ENCODE assay signal across 21 cellular contexts in genomic region chr2:118755362-118755761, GRCh38.
"Had no signal": no experiment of that assay in that cellular context is flagged by ENCODE, and none has a peak within 500 bp of the region (broad histone marks: within the 10 kb centered on the region; RNA-seq: fewer than 3 reads in every experiment).

No MANE protein-coding gene starts in this region.

- H3K36me3 ChIP-seq: SJSA1 had no signal

- FAIRE-seq: RCC 7860 had no signal

- H3K4me1 ChIP-seq: SJSA1 had no signal

- H3K9me3 ChIP-seq: SJSA1 had no signal

- H3K4me3 ChIP-seq: SJSA1, SK-N-MC had no signal

- H3K27ac ChIP-seq: SJSA1, SK-N-MC had no signal

- H3K27me3 ChIP-seq: SJSA1 had no signal

- DNase-seq: KBM-7, MV-4-11, NCI-H1048, NCI-H1105, NCI-H1417, NCI-H1436 treated with DMSO at 0.1 percent for 48 hours, NCI-H1694, NCI-H1930, NCI-H2081, NCI-H2107, NCI-H2227 treated with DMSO at 0.1 percent for 48 hours, NCI-H524, NCI-H526 treated with DMSO at 0.1 percent for 48 hours, NCI-H748 treated with DMSO at 0.1 percent for 48 hours, Right ventricle myocardium superior, RPMI8226, SIG-M5, SW 1271 had no signal
